23 cellular contexts compared by ENCODE assay signal in the genomic region with DNA sequence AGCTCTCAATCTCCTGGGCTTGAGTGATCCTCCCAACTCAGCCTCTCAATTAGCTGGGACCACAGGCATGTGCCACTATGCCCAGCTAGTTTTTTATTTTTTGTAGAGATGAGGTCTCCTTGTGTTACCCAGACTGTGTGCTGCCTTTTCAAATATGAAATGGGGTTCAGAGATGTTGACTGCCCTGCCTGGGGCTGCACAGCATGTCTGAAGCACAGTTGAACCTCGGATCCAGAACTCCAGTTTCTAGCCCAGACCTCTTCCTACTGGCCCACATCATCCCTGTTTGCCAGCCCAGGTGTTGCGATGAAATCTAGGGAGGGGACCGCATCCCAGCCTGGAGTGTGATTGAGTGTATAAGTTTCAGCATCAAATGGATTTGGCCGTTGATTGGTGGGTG.
"Had no signal": no experiment of that assay in that cellular context is flagged by ENCODE, and none has a peak within 500 bp of the region (broad histone marks: within the 10 kb centered on the region; RNA-seq: fewer than 3 reads in every experiment).

No MANE protein-coding gene starts in this region.

- H3K36me3 ChIP-seq: heart left ventricle, prostate gland, suprapubic skin had no signal

- H3K27ac ChIP-seq: coronary artery, hepatocyte, prostate gland, suprapubic skin had no signal

- H3K9me3 Mint-ChIP-seq: nephron; stimulated activated naive CD8-positive, alpha-beta T cell treated with anti-CD3 and anti-CD28 coated beads, Interleukin-15, amount 100 ng/mL, for 72 hours; type B pancreatic cell had no signal

- H3K79me2 ChIP-seq: hepatocyte had no signal

- H3K4me1 ChIP-seq: prostate gland had no signal

- H3K4me3 ChIP-seq: coronary artery, heart left ventricle, hepatocyte, lung, prostate gland, suprapubic skin had no signal

- DNase-seq: dermis blood vessel endothelial cell; effector memory CD4-positive, alpha-beta T cell; heart left ventricle; kidney; naive thymus-derived CD4-positive, alpha-beta T cell; nucleus accumbens; right cardiac atrium; small intestine; stimulated activated CD4-positive, alpha-beta T cell treated with anti-CD3 and anti-CD28 coated beads, Interleukin-15, amount 100 ng/mL, for 24 hours; stimulated activated CD4-positive, alpha-beta T cell treated with anti-CD3 and anti-CD28 coated beads, Interleukin-2, amount 100 ng/mL, for 48 hours; stimulated activated naive CD4-positive, alpha-beta T cell; stimulated activated naive CD8-positive, alpha-beta T cell treated with anti-CD3 and anti-CD28 coated beads, Interleukin-15, amount 100 ng/mL, for 72 hours had no signal

- ATAC-seq: heart left ventricle; left lobe of liver; naive thymus-derived CD4-positive, alpha-beta T cell; right cardiac atrium; stimulated activated naive CD8-positive, alpha-beta T cell treated with anti-CD3 and anti-CD28 coated beads, Interleukin-15, amount 100 ng/mL, for 72 hours had no signal

- H2AFZ ChIP-seq: hepatocyte had no signal

- H3K4me3 Mint-ChIP-seq: memory B cell; naive thymus-derived CD4-positive, alpha-beta T cell; stimulated activated naive CD8-positive, alpha-beta T cell treated with anti-CD3 and anti-CD28 coated beads, Interleukin-15, amount 100 ng/mL, for 72 hours; type B pancreatic cell had no signal

- H3K27me3 ChIP-seq: heart left ventricle had no signal

- H3K36me3 Mint-ChIP-seq: memory B cell; naive thymus-derived CD4-positive, alpha-beta T cell; type B pancreatic cell had no signal

- H3K9me3 ChIP-seq: heart left ventricle, prostate gland, suprapubic skin had no signal

- H3K4me2 ChIP-seq: hepatocyte had no signal

- FAIRE-seq: endothelial cell of umbilical vein, frontal cortex, kidney, small intestine had no signal

- H3K27ac Mint-ChIP-seq: memory B cell; naive thymus-derived CD4-positive, alpha-beta T cell; nephron; stimulated activated naive CD8-positive, alpha-beta T cell treated with anti-CD3 and anti-CD28 coated beads, Interleukin-15, amount 100 ng/mL, for 72 hours; type B pancreatic cell had no signal
